Comparison of ENCODE assay signal across 14 cellular contexts in the genomic region with DNA sequence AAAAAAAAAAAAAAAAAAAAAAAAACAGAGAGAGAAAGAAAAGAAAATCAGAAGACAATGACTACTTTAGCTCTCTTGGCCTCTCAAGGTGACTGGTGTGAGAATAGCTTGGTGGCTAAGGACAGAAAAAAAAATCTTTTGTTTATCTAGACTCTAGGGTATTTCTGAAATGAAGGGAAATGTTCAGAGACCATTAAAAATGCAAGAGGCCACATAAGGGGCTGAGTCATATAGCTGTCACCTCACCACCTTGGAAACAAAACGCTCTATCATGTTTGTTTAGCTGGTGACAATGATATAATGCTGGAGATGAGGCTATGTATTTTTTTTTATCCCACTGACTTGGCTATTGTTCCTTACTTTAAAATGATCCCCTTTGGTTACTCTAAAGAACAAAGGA.
A peak's percentile ranks its signal among the peaks of the same experiment; 100 is the strongest.
DNase-seq lines count a peak whose midpoint lies in the region; ATAC-seq, FAIRE-seq and TF ChIP-seq lines count a peak whose summit lies in the region.
"Had no signal": no experiment of that assay in that cellular context is flagged by ENCODE, and none has a peak within 500 bp of the region (broad histone marks: within the 10 kb centered on the region; RNA-seq: fewer than 3 reads in every experiment).

No MANE protein-coding gene starts in this region.

- H3K36me3 Mint-ChIP-seq in activated CD4-positive, alpha-beta T cell treated with anti-CD3 and anti-CD28 coated beads, Interleukin-2, amount 10 ng/mL, durations not matched to agents 24 days and 14 days (ENCODE audit: low read depth): no peaks in the 10 kb centered on the region

- TF ChIP-seq EP300 in GM12878 (IDR thresholded peaks at IDR 0.05; ENCODE audit: borderline replicate concordance in 1 of 2, control insufficient read depth in 1 of 2, low read depth in 2 of 2, low read length in 2 of 2): no peak

- no peak overlapping the region for H2AFZ ChIP-seq in GM12878 (ENCODE audit: control insufficient read depth, low read depth, low read length)

- no peak for TF ChIP-seq RAD21 in GM12878 (IDR thresholded peaks at IDR 0.05; ENCODE audit: insufficient read depth, low read depth, low read length)

- no peaks in the 10 kb centered on the region for H3K9me3 Mint-ChIP-seq in stimulated activated naive CD8-positive, alpha-beta T cell treated with anti-CD3 and anti-CD28 coated beads, Interleukin-15, amount 100 ng/mL, for 72 hours
- no peaks in the 10 kb centered on the region for H3K9me3 Mint-ChIP-seq in activated CD4-positive, alpha-beta T cell treated with anti-CD3 and anti-CD28 coated beads, Interleukin-2, amount 10 ng/mL, durations not matched to agents 24 days and 14 days

- FAIRE-seq in GM12878 (lab: Jason Lieb, UNC): no peak
- FAIRE-seq: pancreas had no signal

- no peaks in the 10 kb centered on the region for H3K27me3 ChIP-seq in GM12878 (replicated peaks in 1 of 2; ENCODE audit: control insufficient read depth in 2 of 2, insufficient read depth in 2 of 2, low read length in 1 of 2)
- H3K27me3 ChIP-seq: pancreas had no signal

- no peaks in the 10 kb centered on the region for H3K9me3 ChIP-seq in GM12878 (replicated peaks; ENCODE audit: control insufficient read depth, insufficient read depth, low read length)
- H3K9me3 ChIP-seq: pancreas had no signal

- RAD21 ChIA-PET in GM12878 (lab: Charles Lee; ENCODE audit: unreplicated experiment): interaction anchor here (1.0 kb wide), 1 partner anchor 171 kb away, joined by 3 read pairs; no protein-coding TSS in a partner anchor

- H3K4me3 Mint-ChIP-seq in stimulated activated naive CD8-positive, alpha-beta T cell treated with anti-CD3 and anti-CD28 coated beads, Interleukin-15, amount 100 ng/mL, for 72 hours: no peak overlapping the region
- no peak overlapping the region for H3K4me3 Mint-ChIP-seq in activated CD4-positive, alpha-beta T cell treated with anti-CD3 and anti-CD28 coated beads, Interleukin-2, amount 10 ng/mL, durations not matched to agents 24 days and 14 days
- H3K4me3 Mint-ChIP-seq: T-helper 17 cell had no signal

- no peak overlapping the region for H3K27ac ChIP-seq in GM12878 (ENCODE audit: control insufficient read depth, insufficient read depth)
- H3K27ac ChIP-seq: pancreas had no signal

- no peak for TF ChIP-seq POLR2A in GM12878 (IDR thresholded peaks at IDR 0.05; ENCODE audit: low read depth, low read length)

- no peaks in the 10 kb centered on the region for H3K4me1 Mint-ChIP-seq in stimulated activated naive CD8-positive, alpha-beta T cell treated with anti-CD3 and anti-CD28 coated beads, Interleukin-15, amount 100 ng/mL, for 72 hours
- peaks cover 3% of the 10 kb centered on the region for H3K4me1 Mint-ChIP-seq in activated CD4-positive, alpha-beta T cell treated with anti-CD3 and anti-CD28 coated beads, Interleukin-2, amount 10 ng/mL, durations not matched to agents 24 days and 14 days
- H3K4me1 Mint-ChIP-seq: T-helper 17 cell had no signal

- no peaks in the 10 kb centered on the region for H3K79me2 ChIP-seq in GM12878 (ENCODE audit: control insufficient read depth, insufficient read depth, low read length)

- in situ Hi-C loops in GM12878 (cut with MboI): no loop called here

- H3K4me1 ChIP-seq in GM12878 (ENCODE audit: control insufficient read depth, insufficient read depth, low read length): no peaks in the 10 kb centered on the region
- H3K4me1 ChIP-seq: pancreas had no signal

- WGBS in GM12878 (ENCODE audit: insufficient coverage, insufficient replicate concordance, low lambda C conversion rate, missing lambda C conversion rate): 0% methylated on average over 1 of the region's 1 CpG

- DNase-seq in stimulated activated naive CD8-positive, alpha-beta T cell treated with anti-CD3 and anti-CD28 coated beads, Interleukin-15, amount 100 ng/mL, for 72 hours: no peak
- no peak for DNase-seq in stimulated activated naive CD8-positive, alpha-beta T cell treated with anti-CD3 and anti-CD28 coated beads, Interleukin-15, Interleukin-2, amounts not matched to agents 100 U/mL and 50 U/mL, for 24 hours
- DNase-seq in NCI-H2029 (lab: John Stamatoyannopoulos, UW) (peak; percentile 77), GM12878 (ENCODE audit: low read depth, low spot score) (no peak)
- DNase-seq in activated CD4-positive, alpha-beta T cell treated with anti-CD3 and anti-CD28 coated beads, Interleukin-2, amount 10 ng/mL, durations not matched to agents 24 days and 14 days: no peak
- DNase-seq: activated effector memory CD4-positive, alpha-beta T cell treated with anti-CD3 and anti-CD28 coated beads, Interleukin-2, amount 50 U/mL, for 16 hours; hippocampal formation; NCI-H1048; NK-92 treated with Interleukin-12 subunit alpha and Interleukin-12 subunit beta, amount 100 ng/mL, for 24 hours; pancreas; T-helper 17 cell had no signal

- no peaks in the 10 kb centered on the region for H3K36me3 ChIP-seq in GM12878 (ENCODE audit: control insufficient read depth in 2 of 2, insufficient read depth in 2 of 2, low read length in 1 of 2)
- H3K36me3 ChIP-seq: pancreas had no signal

- SMC1A ChIA-PET in GM12878 (lab: Charles Lee; ENCODE audit: uncharacterized antibody, unreplicated experiment): interaction anchor here (1.3 kb wide), 1 partner anchor 69 kb away, joined by 3 read pairs; no protein-coding TSS in a partner anchor

- peak overlapping the region in 1 of 2 donors; percentile 44 for H3K27ac Mint-ChIP-seq in stimulated activated naive CD8-positive, alpha-beta T cell treated with anti-CD3 and anti-CD28 coated beads, Interleukin-15, amount 100 ng/mL, for 72 hours
- H3K27ac Mint-ChIP-seq in activated CD4-positive, alpha-beta T cell treated with anti-CD3 and anti-CD28 coated beads, Interleukin-2, amount 10 ng/mL, durations not matched to agents 24 days and 14 days: no peak overlapping the region
- H3K27ac Mint-ChIP-seq: T-helper 17 cell had no signal

- CTCF ChIA-PET in GM12878 (lab: Yijun Ruan, JAX): interaction anchor here (0.6 to 1.2 kb wide), 4 partner anchors 10 to 1489 kb away, joined by 3 to 5 read pairs (median 3); no protein-coding TSS in a partner anchor

- no peaks in the 10 kb centered on the region for H4K20me1 ChIP-seq in GM12878 (ENCODE audit: control insufficient read depth, insufficient read depth)

- no peak overlapping the region for H3K4me2 ChIP-seq in GM12878 (ENCODE audit: control insufficient read depth, insufficient read depth)

- intact Hi-C loops in GM12878 (cut with micrococcal nuclease; ENCODE audit: unreplicated experiment): no loop called here
- intact Hi-C loops in activated CD4-positive, alpha-beta T cell treated with anti-CD3 and anti-CD28 coated beads, Interleukin-2, amount 10 ng/mL, durations not matched to agents 24 days and 14 days (cut with micrococcal nuclease): no loop called here

- peak; percentile 58 for ATAC-seq in stimulated activated naive CD8-positive, alpha-beta T cell treated with anti-CD3 and anti-CD28 coated beads, Interleukin-15, amount 100 ng/mL, for 72 hours
- no peak for ATAC-seq in stimulated activated naive CD8-positive, alpha-beta T cell treated with anti-CD3 and anti-CD28 coated beads, Interleukin-15, Interleukin-2, amounts not matched to agents 100 U/mL and 50 U/mL, for 24 hours
- peak; percentile 82 for ATAC-seq in GM12878
- ATAC-seq in HG02840 (IDR thresholded peaks at IDR 0.05; ENCODE audit: low FRiP score, unreplicated experiment): no peak
- no peak for ATAC-seq in HG02970 (IDR thresholded peaks at IDR 0.05; ENCODE audit: low FRiP score, unreplicated experiment)
- ATAC-seq in HG03457 (IDR thresholded peaks at IDR 0.05; ENCODE audit: unreplicated experiment): no peak
- ATAC-seq: pancreas, T-helper 17 cell had no signal

- POLR2A ChIA-PET in GM12878 (lab: Charles Lee): no interaction called here

- no peak overlapping the region for H3K9ac ChIP-seq in GM12878 (ENCODE audit: control insufficient read depth, insufficient read depth, low read length)

- TF ChIP-seq CTCF in GM12878 (IDR thresholded peaks at IDR 0.05 in 2 of 3, conservative IDR thresholded peaks at IDR 0.05 in 1 of 3; ENCODE audit: control insufficient read depth in 2 of 3, extremely low read depth in 1 of 3, insufficient read depth in 1 of 3, low read depth in 3 of 3, low read length in 3 of 3): no peak

- BruUV-seq in GM12878 (replicated peaks; lab: Mats Ljungman, UMichigan): no TSS peak

- no peak overlapping the region for H3K4me3 ChIP-seq in GM12878
- H3K4me3 ChIP-seq: pancreas had no signal

- H3K27me3 Mint-ChIP-seq in stimulated activated naive CD8-positive, alpha-beta T cell treated with anti-CD3 and anti-CD28 coated beads, Interleukin-15, amount 100 ng/mL, for 72 hours: no peaks in the 10 kb centered on the region
- H3K27me3 Mint-ChIP-seq in activated CD4-positive, alpha-beta T cell treated with anti-CD3 and anti-CD28 coated beads, Interleukin-2, amount 10 ng/mL, durations not matched to agents 24 days and 14 days: no peaks in the 10 kb centered on the region
- H3K27me3 Mint-ChIP-seq: T-helper 17 cell had no signal

TF ChIP-seq in GM12878, 131 proteins besides CTCF, POLR2A, EP300 and RAD21 (continues in another document):
- TF ChIP-seq NRF1 (conservative IDR thresholded peaks at IDR 0.05; ENCODE audit: low read depth, low read length): no peak
- TF ChIP-seq, protein P1, sequence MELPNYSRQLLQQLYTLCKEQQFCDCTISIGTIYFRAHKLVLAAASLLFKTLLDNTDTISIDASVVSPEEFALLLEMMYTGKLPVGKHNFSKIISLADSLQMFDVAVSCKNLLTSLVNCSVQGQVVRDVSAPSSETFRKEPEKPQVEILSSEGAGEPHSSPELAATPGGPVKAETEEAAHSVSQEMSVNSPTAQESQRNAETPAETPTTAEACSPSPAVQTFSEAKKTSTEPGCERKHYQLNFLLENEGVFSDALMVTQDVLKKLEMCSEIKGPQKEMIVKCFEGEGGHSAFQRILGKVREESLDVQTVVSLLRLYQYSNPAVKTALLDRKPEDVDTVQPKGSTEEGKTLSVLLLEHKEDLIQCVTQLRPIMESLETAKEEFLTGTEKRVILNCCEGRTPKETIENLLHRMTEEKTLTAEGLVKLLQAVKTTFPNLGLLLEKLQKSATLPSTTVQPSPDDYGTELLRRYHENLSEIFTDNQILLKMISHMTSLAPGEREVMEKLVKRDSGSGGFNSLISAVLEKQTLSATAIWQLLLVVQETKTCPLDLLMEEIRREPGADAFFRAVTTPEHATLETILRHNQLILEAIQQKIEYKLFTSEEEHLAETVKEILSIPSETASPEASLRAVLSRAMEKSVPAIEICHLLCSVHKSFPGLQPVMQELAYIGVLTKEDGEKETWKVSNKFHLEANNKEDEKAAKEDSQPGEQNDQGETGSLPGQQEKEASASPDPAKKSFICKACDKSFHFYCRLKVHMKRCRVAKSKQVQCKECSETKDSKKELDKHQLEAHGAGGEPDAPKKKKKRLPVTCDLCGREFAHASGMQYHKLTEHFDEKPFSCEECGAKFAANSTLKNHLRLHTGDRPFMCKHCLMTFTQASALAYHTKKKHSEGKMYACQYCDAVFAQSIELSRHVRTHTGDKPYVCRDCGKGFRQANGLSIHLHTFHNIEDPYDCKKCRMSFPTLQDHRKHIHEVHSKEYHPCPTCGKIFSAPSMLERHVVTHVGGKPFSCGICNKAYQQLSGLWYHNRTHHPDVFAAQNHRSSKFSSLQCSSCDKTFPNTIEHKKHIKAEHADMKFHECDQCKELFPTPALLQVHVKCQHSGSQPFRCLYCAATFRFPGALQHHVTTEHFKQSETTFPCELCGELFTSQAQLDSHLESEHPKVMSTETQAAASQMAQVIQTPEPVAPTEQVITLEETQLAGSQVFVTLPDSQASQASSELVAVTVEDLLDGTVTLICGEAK (IDR thresholded peaks at IDR 0.05; ENCODE audit: borderline replicate concordance): peak; percentile 12; the same call in 1 of the 2 replicates

Comparison
In these comparisons a context has a peak if more than half of its experiments do, and no peak if none do; other contexts are left out.
1. ATAC-seq: peak in stimulated activated naive CD8-positive, alpha-beta T cell treated with anti-CD3 and anti-CD28 coated beads, Interleukin-15, amount 100 ng/mL, for 72 hours (single experiment) and GM12878 (single experiment); none in stimulated activated naive CD8-positive, alpha-beta T cell treated with anti-CD3 and anti-CD28 coated beads, Interleukin-15, Interleukin-2, amounts not matched to agents 100 U/mL and 50 U/mL, for 24 hours (single experiment), HG02840 (single experiment), HG02970 (single experiment) and HG03457 (single experiment).